Comparison of ENCODE assay signal across 8 cellular contexts in genomic region chr1:229227298-229227919, GRCh38. TPM values are rescaled to one million over a fixed set of nuclear protein-coding genes. Genes with fewer than 3 reads are reported as not detected.
DNase-seq lines count a peak whose midpoint lies in the region; ATAC-seq and TF ChIP-seq lines count a peak whose summit lies in the region.

No MANE protein-coding gene starts in this region.

- peaks cover 40% of the 10 kb centered on the region for H3K4me1 Mint-ChIP-seq in nephron
- H3K4me1 Mint-ChIP-seq in stimulated activated naive CD8-positive, alpha-beta T cell treated with anti-CD3 and anti-CD28 coated beads, Interleukin-15, Interleukin-2, amounts not matched to agents 100 ng/mL and 50 ng/mL, for 24 hours (ENCODE audit: low read depth), result peaks cover 16% of the 10 kb centered on the region

- 12% methylated on average over 15 of the region's 15 CpGs for WGBS in esophagus muscularis mucosa

- H3K27ac Mint-ChIP-seq in nephron, result peak overlapping the region in 1 of 3 experiments; percentile 58
- H3K27ac Mint-ChIP-seq in stimulated activated naive CD8-positive, alpha-beta T cell treated with anti-CD3 and anti-CD28 coated beads, Interleukin-15, Interleukin-2, amounts not matched to agents 100 ng/mL and 50 ng/mL, for 24 hours, result peak overlapping the region; percentile 13

- DNase-seq in DMS53 (lab: John Stamatoyannopoulos, UW) (peak; percentile 95), PC-3 (peak; percentile 83), esophagus muscularis mucosa (ENCODE audit: extremely low spot score) (no peak)
- peak; percentile 84 for DNase-seq in activated T-cell treated with anti-CD3 and anti-CD28 coated beads, Interleukin-2, amount 50 U/mL, for 1 hour

- peaks cover 58% of the 10 kb centered on the region for H3K4me1 ChIP-seq in PC-3 (ENCODE audit: insufficient read depth, low read length)
- peaks cover 24 to 64% (median 55%) of the 10 kb centered on the region in 4 donors for H3K4me1 ChIP-seq in esophagus muscularis mucosa

- no peaks in the 10 kb centered on the region for H3F3A ChIP-seq in PC-3 (ENCODE audit: low read length, unreplicated experiment)

- no TSS peak for BruUV-seq in PC-3 (replicated peaks; lab: Mats Ljungman, UMichigan)

- H3K4me3 Mint-ChIP-seq in nephron, result peak overlapping the region; percentile 0 to 26 (median 4)
- no peak overlapping the region for H3K4me3 Mint-ChIP-seq in stimulated activated naive CD8-positive, alpha-beta T cell treated with anti-CD3 and anti-CD28 coated beads, Interleukin-15, Interleukin-2, amounts not matched to agents 100 ng/mL and 50 ng/mL, for 24 hours

- no peak for TF ChIP-seq POLR2A in esophagus muscularis mucosa (IDR thresholded peaks at IDR 0.05; ENCODE audit: low read depth)

- intact Hi-C loops in PC-3 (cut with micrococcal nuclease) (loop anchor here (1.0 to 5.0 kb wide), 3 partner anchors 325 to 535 kb away; no protein-coding TSS in a partner anchor), esophagus muscularis mucosa (cut with DNase I) (loop anchor here (5.0 to 10.0 kb wide), 2 partner anchors 170 to 563 kb away; no protein-coding TSS in a partner anchor)

- H3K36me3 Mint-ChIP-seq in nephron (ENCODE audit: low read depth), result no peaks in the 10 kb centered on the region
- H3K36me3 Mint-ChIP-seq in stimulated activated naive CD8-positive, alpha-beta T cell treated with anti-CD3 and anti-CD28 coated beads, Interleukin-15, Interleukin-2, amounts not matched to agents 100 ng/mL and 50 ng/mL, for 24 hours (ENCODE audit: low read depth), result no peaks in the 10 kb centered on the region

- H3K79me2 ChIP-seq in PC-3 (ENCODE audit: low read length), result no peaks in the 10 kb centered on the region

- peak; percentile 40 for ATAC-seq in PC-3
- ATAC-seq in GM18868 (IDR thresholded peaks at IDR 0.05; ENCODE audit: unreplicated experiment), result no peak

- H3K27me3 ChIP-seq in PC-3 (ENCODE audit: low read length), result no peaks in the 10 kb centered on the region
- H3K27me3 ChIP-seq in esophagus muscularis mucosa, result no peaks in the 10 kb centered on the region

- peak overlapping the region; percentile 35; the same call in 1 of the 2 replicates for H2AFZ ChIP-seq in PC-3 (ENCODE audit: low read length)

- H3K27ac ChIP-seq in PC-3 (ENCODE audit: low read length) (no peak overlapping the region), esophagus muscularis mucosa (replicated peaks in 1 of 4) (peak overlapping the region in 1 of 4 donors; percentile 17)

- H4K20me1 ChIP-seq in PC-3 (ENCODE audit: low read length), result no peaks in the 10 kb centered on the region

- H3K27me3 Mint-ChIP-seq in nephron (ENCODE audit: low read depth), result peaks cover 31% of the 10 kb centered on the region
- peaks cover 9% of the 10 kb centered on the region for H3K27me3 Mint-ChIP-seq in stimulated activated naive CD8-positive, alpha-beta T cell treated with anti-CD3 and anti-CD28 coated beads, Interleukin-15, Interleukin-2, amounts not matched to agents 100 ng/mL and 50 ng/mL, for 24 hours

- no peak for TF ChIP-seq EP300 in esophagus muscularis mucosa (IDR thresholded peaks at IDR 0.05)

- no peak overlapping the region for H3K9ac ChIP-seq in PC-3 (ENCODE audit: low read length)

- H3K4me2 ChIP-seq in PC-3 (ENCODE audit: low read length), result no peak overlapping the region

- H3K9me3 ChIP-seq in PC-3 (ENCODE audit: low read length) (no peaks in the 10 kb centered on the region), esophagus muscularis mucosa (no peaks in the 10 kb centered on the region)

- CTCF ChIA-PET in PC-3 (lab: Charles Lee), result interaction anchor here (0.9 kb wide), 1 partner anchor 28 kb away, joined by 3 read pairs; no protein-coding TSS in a partner anchor

- H3K4me3 ChIP-seq in PC-3 (ENCODE audit: low read length) (no peak overlapping the region), esophagus muscularis mucosa (no peak overlapping the region)

- POLR2A ChIA-PET in PC-3 (lab: Charles Lee; ENCODE audit: unreplicated experiment), result no interaction called here

- H3K9me3 Mint-ChIP-seq in nephron, result no peaks in the 10 kb centered on the region
- H3K9me3 Mint-ChIP-seq in stimulated activated naive CD8-positive, alpha-beta T cell treated with anti-CD3 and anti-CD28 coated beads, Interleukin-15, Interleukin-2, amounts not matched to agents 100 ng/mL and 50 ng/mL, for 24 hours, result no peaks in the 10 kb centered on the region

- no peaks in the 10 kb centered on the region for H3K9me2 ChIP-seq in PC-3 (replicated peaks; ENCODE audit: low read length)

- no peaks in the 10 kb centered on the region for H3K36me3 ChIP-seq in PC-3 (ENCODE audit: low read depth, low read length)
- H3K36me3 ChIP-seq in esophagus muscularis mucosa, result no peaks in the 10 kb centered on the region

- TF ChIP-seq CTCF in LNCAP (IDR thresholded peaks at IDR 0.05) (peak; percentile 95; the same call in 1 of the 2 replicates), PC-3 (conservative IDR thresholded peaks at IDR 0.05; ENCODE audit: low read depth, low read length) (peak; percentile 99), esophagus muscularis mucosa (IDR thresholded peaks at IDR 0.05) (peak; percentile 85 to 89 (median 86)), nephron (IDR thresholded peaks at IDR 0.05; ENCODE audit: unreplicated experiment in 3 of 3) (peak; percentile 88 to 96 (median 95))

RNA-seq across cellular contexts. Expression of gene RAB4A, which starts 43.5 kb away (rescaled TPM):
- 33.9 and 67.0 TPM in 2 replicates for total RNA-seq in PC-3 (2014; rRNA removed)
- total RNA-seq in esophagus muscularis mucosa, result 100 to 1,000 TPM in 3 of 4 donors, 10 to 100 TPM in 1; 94.9 to 129 (median 108) TPM
